19 cellular contexts compared by ENCODE assay signal in genomic region chr5:78576376-78576775, GRCh38.
DNase-seq lines count a peak whose midpoint lies in the region; ATAC-seq and TF ChIP-seq lines count a peak whose summit lies in the region.
"Had no signal": no experiment of that assay in that cellular context is flagged by ENCODE, and none has a peak within 500 bp of the region (broad histone marks: within the 10 kb centered on the region; RNA-seq: fewer than 3 reads in every experiment).

No MANE protein-coding gene starts in this region.

- POLR2A ChIA-PET in activated B cell treated with CpG ODN at 0.5 μM for 24 hours (lab: Charles Lee): no interaction called here

- H3K27ac Mint-ChIP-seq in GM23338: peak overlapping the region; percentile 37; the same call in 1 of the 2 replicates
- H3K27ac Mint-ChIP-seq in activated B cell treated with CpG ODN at 0.5 μM for 24 hours: peak overlapping the region; percentile 26
- peak overlapping the region; percentile 56 for H3K27ac Mint-ChIP-seq in stimulated activated memory B cell treated with anti-CD40 and anti-IgM and Interleukin-4, amounts not matched to agents 10 μg/mL and 1 μg/mL and 100 μg/mL, for 72 hours
- no peak overlapping the region for H3K27ac Mint-ChIP-seq in neural progenitor cell
- H3K27ac Mint-ChIP-seq: activated CD4-positive, alpha-beta memory T cell treated with anti-CD3 and anti-CD28 coated beads for 36 hours; activated naive CD4-positive, alpha-beta T cell treated with anti-CD3 and anti-CD28 coated beads, Interleukin-2, amount 50 U/mL, for 72 hours; CD8-positive, alpha-beta memory T cell had no signal

- H3K4me3 ChIP-seq in GM23338: no peak overlapping the region
- H3K4me3 ChIP-seq in neural progenitor cell: no peak overlapping the region
- H3K4me3 ChIP-seq: dorsolateral prefrontal cortex had no signal

- DNase-seq in GM23338 (ENCODE audit: low spot score): no peak
- DNase-seq in activated B cell treated with CpG ODN at 0.5 μM for 24 hours: no peak
- DNase-seq in left kidney (ENCODE audit: low read depth, low spot score): peak; percentile 60
- no peak for DNase-seq in NCI-H1417 (lab: John Stamatoyannopoulos, UW)
- DNase-seq in C1 segment of cervical spinal cord (lab: John Stamatoyannopoulos, UW): no peak
- no peak for DNase-seq in neural progenitor cell (ENCODE audit: low spot score)
- DNase-seq in medulla oblongata (ENCODE audit: extremely low spot score): no peak
- DNase-seq: activated CD4-positive, alpha-beta memory T cell treated with anti-CD3 and anti-CD28 coated beads for 36 hours; activated T-cell treated with anti-CD3 and anti-CD28 coated beads, Interleukin-2, amount 50 U/mL, for 48 hours; CD8-positive, alpha-beta memory T cell; DMS79 treated with DMSO at 0.1 percent for 48 hours; dorsolateral prefrontal cortex; GOT3; left ventricle myocardium superior; MM.1S; NCI-H1694; trophoblast cell had no signal

- H3K4me1 Mint-ChIP-seq in GM23338 (peaks cover 29% of the 10 kb centered on the region), activated B cell treated with CpG ODN at 0.5 μM for 24 hours (peaks cover 27% of the 10 kb centered on the region), neural progenitor cell (peaks cover 22% of the 10 kb centered on the region)
- peaks cover 43% of the 10 kb centered on the region for H3K4me1 Mint-ChIP-seq in stimulated activated memory B cell treated with anti-CD40 and anti-IgM and Interleukin-4, amounts not matched to agents 10 μg/mL and 1 μg/mL and 100 μg/mL, for 72 hours
- H3K4me1 Mint-ChIP-seq: CD8-positive, alpha-beta memory T cell had no signal

- H3K79me2 ChIP-seq in GM23338 (replicated peaks; ENCODE audit: insufficient read depth) (peaks cover 45% of the 10 kb centered on the region), neural progenitor cell (ENCODE audit: low read depth) (no peaks in the 10 kb centered on the region)

- no peaks in the 10 kb centered on the region for H3K36me3 ChIP-seq in GM23338 (ENCODE audit: insufficient read depth)
- H3K36me3 ChIP-seq in neural progenitor cell: no peaks in the 10 kb centered on the region

- no peak overlapping the region for H2AFZ ChIP-seq in GM23338
- no peak overlapping the region for H2AFZ ChIP-seq in neural progenitor cell (replicated peaks)

- no peaks in the 10 kb centered on the region for H3K9me2 ChIP-seq in GM23338 (ENCODE audit: insufficient read depth)

- H3K4me1 ChIP-seq in GM23338 (ENCODE audit: insufficient read depth) (no peaks in the 10 kb centered on the region), neural progenitor cell (no peaks in the 10 kb centered on the region)

- no peak overlapping the region for H3K4me2 ChIP-seq in GM23338
- H3K4me2 ChIP-seq in neural progenitor cell: no peak overlapping the region

- H3K27ac ChIP-seq in GM23338 (ENCODE audit: low read depth): no peak overlapping the region
- no peak overlapping the region for H3K27ac ChIP-seq in neural progenitor cell

- H3K4me3 Mint-ChIP-seq in GM23338: no peak overlapping the region
- H3K4me3 Mint-ChIP-seq in activated B cell treated with CpG ODN at 0.5 μM for 24 hours: no peak overlapping the region
- no peak overlapping the region for H3K4me3 Mint-ChIP-seq in stimulated activated memory B cell treated with anti-CD40 and anti-IgM and Interleukin-4, amounts not matched to agents 10 μg/mL and 1 μg/mL and 100 μg/mL, for 72 hours
- no peak overlapping the region for H3K4me3 Mint-ChIP-seq in neural progenitor cell
- H3K4me3 Mint-ChIP-seq: activated CD4-positive, alpha-beta memory T cell treated with anti-CD3 and anti-CD28 coated beads for 36 hours; CD8-positive, alpha-beta memory T cell had no signal

- peaks cover 12% of the 10 kb centered on the region for H4K20me1 ChIP-seq in GM23338 (replicated peaks; ENCODE audit: insufficient read depth)
- no peaks in the 10 kb centered on the region for H4K20me1 ChIP-seq in neural progenitor cell (ENCODE audit: low read depth)

- H3K27me3 Mint-ChIP-seq in GM23338 (ENCODE audit: insufficient read depth, low read depth, poor library complexity) (peaks cover 4% of the 10 kb centered on the region), activated B cell treated with CpG ODN at 0.5 μM for 24 hours (no peaks in the 10 kb centered on the region), neural progenitor cell (ENCODE audit: insufficient read depth, low read depth) (no peaks in the 10 kb centered on the region)
- no peaks in the 10 kb centered on the region for H3K27me3 Mint-ChIP-seq in stimulated activated memory B cell treated with anti-CD40 and anti-IgM and Interleukin-4, amounts not matched to agents 10 μg/mL and 1 μg/mL and 100 μg/mL, for 72 hours
- H3K27me3 Mint-ChIP-seq: activated CD4-positive, alpha-beta memory T cell treated with anti-CD3 and anti-CD28 coated beads for 36 hours had no signal

- no peaks in the 10 kb centered on the region for H3K9me3 ChIP-seq in neural progenitor cell (ENCODE audit: low read depth)

- peak; percentile 54 for ATAC-seq in GM23338
- ATAC-seq in activated B cell treated with CpG ODN at 0.5 μM for 24 hours (ENCODE audit: low read depth): no peak
- ATAC-seq in stimulated activated memory B cell treated with anti-CD40 and anti-IgM and Interleukin-4, amounts not matched to agents 10 μg/mL and 1 μg/mL and 100 μg/mL, for 72 hours: no peak
- ATAC-seq: activated naive CD4-positive, alpha-beta T cell treated with anti-CD3 and anti-CD28 coated beads, Interleukin-2, amount 50 U/mL, for 72 hours had no signal

- intact Hi-C loops in activated B cell treated with CpG ODN at 0.5 μM for 24 hours (cut with micrococcal nuclease): no loop called here

- TF ChIP-seq CTCF in GM23338 (conservative IDR thresholded peaks at IDR 0.05; ENCODE audit: low read depth in 2 of 2) (no peak), activated B cell treated with CpG ODN at 0.5 μM for 24 hours (IDR thresholded peaks at IDR 0.05) (no peak), neural progenitor cell (IDR thresholded peaks at IDR 0.05) (no peak)

- H3K9me3 Mint-ChIP-seq in GM23338 (peaks cover 5% of the 10 kb centered on the region; the same call in 2 of the 3 replicates), activated B cell treated with CpG ODN at 0.5 μM for 24 hours (no peaks in the 10 kb centered on the region), neural progenitor cell (peaks cover 7% of the 10 kb centered on the region)
- H3K9me3 Mint-ChIP-seq in stimulated activated memory B cell treated with anti-CD40 and anti-IgM and Interleukin-4, amounts not matched to agents 10 μg/mL and 1 μg/mL and 100 μg/mL, for 72 hours: no peaks in the 10 kb centered on the region
- H3K9me3 Mint-ChIP-seq: activated CD4-positive, alpha-beta memory T cell treated with anti-CD3 and anti-CD28 coated beads for 36 hours; activated naive CD4-positive, alpha-beta T cell treated with anti-CD3 and anti-CD28 coated beads, Interleukin-2, amount 50 U/mL, for 72 hours had no signal

- no peaks in the 10 kb centered on the region for H3F3A ChIP-seq in GM23338 (replicated peaks; ENCODE audit: low read depth)
- no peaks in the 10 kb centered on the region for H3F3A ChIP-seq in neural progenitor cell (ENCODE audit: low read depth)

- H3K36me3 Mint-ChIP-seq in GM23338 (ENCODE audit: low read depth) (peaks cover 14% of the 10 kb centered on the region), activated B cell treated with CpG ODN at 0.5 μM for 24 hours (ENCODE audit: low read depth) (no peaks in the 10 kb centered on the region), neural progenitor cell (peaks cover 5% of the 10 kb centered on the region)
- no peaks in the 10 kb centered on the region for H3K36me3 Mint-ChIP-seq in stimulated activated memory B cell treated with anti-CD40 and anti-IgM and Interleukin-4, amounts not matched to agents 10 μg/mL and 1 μg/mL and 100 μg/mL, for 72 hours
- H3K36me3 Mint-ChIP-seq: activated CD4-positive, alpha-beta memory T cell treated with anti-CD3 and anti-CD28 coated beads for 36 hours; activated naive CD4-positive, alpha-beta T cell treated with anti-CD3 and anti-CD28 coated beads, Interleukin-2, amount 50 U/mL, for 72 hours; CD8-positive, alpha-beta memory T cell had no signal

- H3K9ac ChIP-seq in neural progenitor cell: no peak overlapping the region

- CTCF ChIA-PET in activated B cell treated with CpG ODN at 0.5 μM for 24 hours (lab: Charles Lee): no interaction called here

- H3K27me3 ChIP-seq in GM23338 (ENCODE audit: insufficient read depth) (no peaks in the 10 kb centered on the region), neural progenitor cell (no peaks in the 10 kb centered on the region)
- H3K27me3 ChIP-seq: dorsolateral prefrontal cortex had no signal

TF ChIP-seq in GM23338, 12 proteins besides CTCF, POLR2A, EP300 and RAD21 (continues in another document):
- TF ChIP-seq ETS1 (IDR thresholded peaks at IDR 0.05) (no peak), NANOG (IDR thresholded peaks at IDR 0.05; ENCODE audit: borderline replicate concordance) (no peak), ZNF114 (CRISPR knock-in tag; IDR thresholded peaks at IDR 0.05) (no peak), POLR2AphosphoS5 (IDR thresholded peaks at IDR 0.05; ENCODE audit: low read depth) (no peak), CREB1 (CRISPR knock-in tag; IDR thresholded peaks at IDR 0.05; ENCODE audit: low read depth) (no peak)
